Comparison of ENCODE assay signal across 8 cellular contexts in genomic region chr9:91424403-91425176, GRCh38. TPM values are rescaled to one million over a fixed set of nuclear protein-coding genes. Genes with fewer than 3 reads are reported as not detected.
A peak's percentile ranks its signal among the peaks of the same experiment; 100 is the strongest.
DNase-seq lines count a peak whose midpoint lies in the region; ATAC-seq and TF ChIP-seq lines count a peak whose summit lies in the region.

No MANE protein-coding gene starts in this region.

- DNase-seq in Daoy (ENCODE audit: low read depth) (peak; percentile 77), HCT116 (ENCODE audit: low read depth, low spot score) (no peak), NCI-H69 (lab: John Stamatoyannopoulos, UW) (peak; percentile 85), activated T-cell treated with anti-CD3 and anti-CD28 coated beads for 1 hour (ENCODE audit: low read depth) (peak; percentile 32), epidermal melanocyte (ENCODE audit: insufficient read length, low spot score) (peak; percentile 50)
- DNase-seq in stimulated activated CD8-positive, alpha-beta memory T cell treated with anti-CD3 and anti-CD28 coated beads, Interleukin-4, amount 100 ng/mL, for 1 hour (ENCODE audit: low read depth in 2 of 2, low spot score in 1 of 2) = peak; percentile 31 to 43

- no peaks in the 10 kb centered on the region for H3K36me3 ChIP-seq in HCT116 (ENCODE audit: control insufficient read depth in 1 of 2, insufficient read depth in 2 of 2, low read length in 2 of 2)
- H3K36me3 ChIP-seq in mesodermal cell (ENCODE audit: control insufficient read depth, insufficient read depth, low read length) = no peaks in the 10 kb centered on the region

- POLR2A ChIA-PET in HCT116 (lab: Charles Lee) = interaction anchor here (0.6 to 1.2 kb wide), 5 partner anchors 144 to 427 kb away, joined by 3 to 5 read pairs (median 3); no protein-coding TSS in a partner anchor

- TF ChIP-seq RAD21 in HCT116 (IDR thresholded peaks at IDR 0.05; ENCODE audit: low read depth) = no peak

- TF ChIP-seq POLR2A in HCT116 (IDR thresholded peaks at IDR 0.05; ENCODE audit: borderline replicate concordance, extremely low read depth, insufficient read depth, insufficient read length) = no peak

- WGBS in mesodermal cell (ENCODE audit: insufficient coverage in 2 of 2), 2 experiments = 4 to 5% methylated on average over 56 to 63 of the region's 67 CpGs

- H3K9me2 ChIP-seq in HCT116 (ENCODE audit: insufficient read depth) = no peaks in the 10 kb centered on the region

- no peak overlapping the region for H2AFZ ChIP-seq in HCT116 (ENCODE audit: low read depth, low read length, poor library complexity, severe bottlenecking)

- RAD21 ChIA-PET in HCT116 (lab: Charles Lee; ENCODE audit: low non-redundant PET in 1 of 2, low total read pairs in 2 of 2, uncharacterized antibody in 2 of 2, unreplicated experiment in 2 of 2) = interaction anchor here in 1 of 2 experiments (0.6 to 2.2 kb wide), 3 partner anchors 387 to 509 kb away, joined by 3 to 20 read pairs (median 4); no protein-coding TSS in a partner anchor

- intact Hi-C loops in HCT116 (cut with micrococcal nuclease) = loop anchor here (5.0 kb wide), 2 partner anchors 227 to 258 kb away; no protein-coding TSS in a partner anchor

- peak in 1 of 3 experiments; percentile 5; a peak in 1 of 6 replicates for TF ChIP-seq CTCF in HCT116 (IDR thresholded peaks at IDR 0.05 in 2 of 3, conservative IDR thresholded peaks at IDR 0.05 in 1 of 3; ENCODE audit: borderline replicate concordance in 1 of 3, insufficient read depth in 1 of 3, low read depth in 2 of 3, low read length in 2 of 3)

- H3K4me3 ChIP-seq in HCT116 (replicated peaks in 1 of 2; ENCODE audit: low read depth in 1 of 2, low read length in 2 of 2) = peak overlapping the region; percentile 65 to 74
- H3K4me3 ChIP-seq in mesodermal cell (ENCODE audit: extremely low read depth, insufficient read depth, low read length, poor library complexity, severe bottlenecking) = peak overlapping the region; percentile 65

- peak; percentile 21 for ATAC-seq in HCT116
- ATAC-seq in GM21526 (IDR thresholded peaks at IDR 0.05; ENCODE audit: low FRiP score, unreplicated experiment) = no peak

- peaks cover 35% of the 10 kb centered on the region for H3K79me2 ChIP-seq in HCT116 (ENCODE audit: insufficient read depth, low read length)

- H3K9me3 ChIP-seq in HCT116 (ENCODE audit: control insufficient read depth in 1 of 2, insufficient read depth in 1 of 2, low read depth in 1 of 2, low read length in 2 of 2) = no peaks in the 10 kb centered on the region
- no peaks in the 10 kb centered on the region for H3K9me3 ChIP-seq in mesodermal cell (ENCODE audit: control insufficient read depth, low read length)

- no peaks in the 10 kb centered on the region for H3K27me3 ChIP-seq in HCT116 (ENCODE audit: insufficient read depth, low read length)

- peaks cover 5% of the 10 kb centered on the region; the same call in 1 of the 2 replicates for H4K20me1 ChIP-seq in HCT116 (ENCODE audit: insufficient read depth)

- H3K4me1 ChIP-seq in HCT116 (ENCODE audit: control insufficient read depth in 1 of 2, insufficient read depth in 2 of 2, low read length in 2 of 2) (peaks cover 45 to 63% of the 10 kb centered on the region in 2 experiments), mesodermal cell (ENCODE audit: control insufficient read depth, insufficient read depth, low read length, poor library complexity, severe bottlenecking) (peaks cover 21% of the 10 kb centered on the region)

- peak overlapping the region; percentile 88 for H3K27ac ChIP-seq in HCT116 (ENCODE audit: low read depth, low read length)
- peak overlapping the region; percentile 41 for H3K27ac ChIP-seq in mesodermal cell (ENCODE audit: low read depth, low read length, severe bottlenecking)

- peak overlapping the region; percentile 84 for H3K9ac ChIP-seq in HCT116 (ENCODE audit: low read length)

- CTCF ChIA-PET in HCT116 (lab: Charles Lee) = interaction anchor here (1.2 to 5.6 kb wide), 4 partner anchors 9 to 508 kb away, joined by 3 to 62 read pairs (median 7); no protein-coding TSS in a partner anchor

- H3K4me2 ChIP-seq in HCT116 (ENCODE audit: low read length) = peak overlapping the region; percentile 94

- BruUV-seq in HCT116 (replicated peaks; lab: Mats Ljungman, UMichigan) = TSS peak; percentile 76

TF ChIP-seq in HCT116, 20 proteins besides CTCF, POLR2A, EP300 and RAD21:
- TF ChIP-seq POLR2AphosphoS5 (IDR thresholded peaks at IDR 0.05; ENCODE audit: low read depth, low read length) (no peak; the same call in 1 of the 2 replicates), FOSL1 (IDR thresholded peaks at IDR 0.05; ENCODE audit: low read depth) (no peak), YY1 (IDR thresholded peaks at IDR 0.05; ENCODE audit: extremely low read depth, insufficient replicate concordance, low read depth, low read length) (peak; percentile 1), EZH2 (IDR thresholded peaks at IDR 0.05) (no peak), REST (IDR thresholded peaks at IDR 0.05; ENCODE audit: low read depth) (no peak)
TF ChIP-seq in HCT116: peak in this region for 1.

RNA-seq across cellular contexts. Expression of gene NFIL3, which starts 1.0 kb away (rescaled TPM):
- 10.3 and 10.4 TPM in 2 replicates for total RNA-seq in Daoy (2014; rRNA removed; shearing (Covaris generic))
- 38.0 TPM for total RNA-seq in HCT116 (2021; ENCODE audit: unreplicated experiment)
- polyA plus RNA-seq in HCT116 (2012) = 32.3 and 36.0 TPM in 2 replicates
- 17.7 TPM for polyA plus RNA-seq in mesodermal cell (2013, experiment 1 of 2)
- 18.5 TPM for polyA plus RNA-seq in mesodermal cell (2013, experiment 2 of 2)
